Comparison of ENCODE assay signal across 11 cellular contexts in the genomic region with DNA sequence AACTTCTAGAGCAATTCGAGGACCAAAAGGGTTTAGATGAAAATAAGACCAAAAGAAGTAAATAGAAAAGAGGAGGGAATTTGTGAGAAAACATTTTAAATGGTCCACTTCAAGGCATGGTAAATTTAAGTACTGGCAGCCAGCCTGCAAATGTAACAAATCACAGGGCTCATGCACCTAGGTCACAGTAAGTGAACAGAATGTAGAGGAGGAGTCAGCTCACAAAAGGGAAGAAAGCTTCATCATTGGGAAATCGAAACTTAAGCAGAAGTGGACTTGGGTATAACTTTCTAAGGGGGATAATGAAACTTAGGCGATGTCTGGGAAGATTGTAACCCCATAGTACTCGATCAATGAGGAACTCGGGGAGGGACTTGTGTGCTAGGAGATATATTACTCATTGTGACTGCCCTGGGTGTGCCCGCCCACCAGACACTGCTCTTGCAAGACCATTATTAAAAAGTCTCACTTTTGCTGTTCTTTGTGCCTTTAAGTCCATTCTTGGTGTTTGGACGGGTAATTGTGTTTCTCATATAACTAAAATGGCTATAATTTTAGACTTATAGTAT.
"Had no signal": no experiment of that assay in that cellular context is flagged by ENCODE, and none has a peak within 500 bp of the region (broad histone marks: within the 10 kb centered on the region; RNA-seq: fewer than 3 reads in every experiment).

No MANE protein-coding gene starts in this region.

- H3K4me1 Mint-ChIP-seq: activated T-helper 17 cell treated with anti-CD3 and anti-CD28 coated beads, Interleukin-2, amount 50 U/mL, for 72 hours; natural killer cell; stimulated activated memory B cell treated with anti-CD40 and anti-IgM and Interleukin-4, amounts not matched to agents 10 μg/mL and 1 μg/mL and 100 μg/mL, for 72 hours had no signal

- DNase-seq: activated CD4-positive, CD25-positive, alpha-beta regulatory T cell treated with anti-CD3 and anti-CD28 coated beads, Interleukin-2, amount 50 U/mL, for 72 hours; activated naive CD4-positive, alpha-beta T cell treated with Interleukin-2 at 50 U/mL for 16 hours; aorta; effector CD8-positive, alpha-beta T cell; foreskin keratinocyte; left ventricle myocardium inferior; natural killer cell; stimulated activated CD4-positive, alpha-beta T cell treated with anti-CD3 and anti-CD28 coated beads, Interleukin-12 subunit alpha, Interleukin-12 subunit beta, amount 100 ng/mL, for 4 hours had no signal

- H3K36me3 Mint-ChIP-seq: stimulated activated memory B cell treated with anti-CD40 and anti-IgM and Interleukin-4, amounts not matched to agents 10 μg/mL and 1 μg/mL and 100 μg/mL, for 72 hours had no signal

- H3K27me3 Mint-ChIP-seq: activated T-helper 17 cell treated with anti-CD3 and anti-CD28 coated beads, Interleukin-2, amount 50 U/mL, for 72 hours; memory B cell; stimulated activated memory B cell treated with anti-CD40 and anti-IgM and Interleukin-4, amounts not matched to agents 10 μg/mL and 1 μg/mL and 100 μg/mL, for 72 hours had no signal

- ATAC-seq: activated T-helper 17 cell treated with anti-CD3 and anti-CD28 coated beads, Interleukin-2, amount 50 U/mL, for 72 hours; foreskin keratinocyte; natural killer cell; stimulated activated memory B cell treated with anti-CD40 and anti-IgM and Interleukin-4, amounts not matched to agents 10 μg/mL and 1 μg/mL and 100 μg/mL, for 72 hours had no signal

- H3K4me3 Mint-ChIP-seq: activated T-helper 17 cell treated with anti-CD3 and anti-CD28 coated beads, Interleukin-2, amount 50 U/mL, for 72 hours; memory B cell; natural killer cell; stimulated activated memory B cell treated with anti-CD40 and anti-IgM and Interleukin-4, amounts not matched to agents 10 μg/mL and 1 μg/mL and 100 μg/mL, for 72 hours had no signal
